ENCODE assay signal across 1 cellular context in the genomic region with DNA sequence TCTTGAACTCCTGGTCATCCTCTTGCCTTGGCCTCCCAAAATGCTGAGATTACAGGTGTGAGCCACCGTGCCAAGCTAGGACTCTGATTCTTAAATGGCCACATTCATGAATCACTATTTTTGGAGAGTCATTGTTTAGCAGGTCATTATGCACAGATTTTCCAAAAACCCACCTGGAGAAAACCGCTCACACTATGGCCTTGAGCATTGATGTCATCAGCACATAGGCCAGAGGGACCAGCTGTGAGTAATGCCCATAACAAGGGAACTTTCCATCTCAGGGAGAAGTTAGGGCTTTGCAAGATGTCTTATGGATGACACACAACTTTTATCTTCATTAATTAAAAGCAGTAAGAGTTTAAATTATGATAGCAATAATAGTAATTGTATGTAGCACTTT.
TF ChIP-seq lines count a peak whose summit lies in the region.

No MANE protein-coding gene starts in this region.

TF ChIP-seq in IMR-90, 13 proteins besides CTCF, POLR2A, EP300 and RAD21:
- TF ChIP-seq, protein P1, sequence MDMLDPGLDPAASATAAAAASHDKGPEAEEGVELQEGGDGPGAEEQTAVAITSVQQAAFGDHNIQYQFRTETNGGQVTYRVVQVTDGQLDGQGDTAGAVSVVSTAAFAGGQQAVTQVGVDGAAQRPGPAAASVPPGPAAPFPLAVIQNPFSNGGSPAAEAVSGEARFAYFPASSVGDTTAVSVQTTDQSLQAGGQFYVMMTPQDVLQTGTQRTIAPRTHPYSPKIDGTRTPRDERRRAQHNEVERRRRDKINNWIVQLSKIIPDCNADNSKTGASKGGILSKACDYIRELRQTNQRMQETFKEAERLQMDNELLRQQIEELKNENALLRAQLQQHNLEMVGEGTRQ (IDR thresholded peaks at IDR 0.05; ENCODE audit: low read depth, low read length): no peak
- no peak for TF ChIP-seq CEBPB (IDR thresholded peaks at IDR 0.05; ENCODE audit: low read depth, low read length)
- TF ChIP-seq BHLHE40 (IDR thresholded peaks at IDR 0.05; ENCODE audit: low read depth, low read length): no peak
- TF ChIP-seq CHD1 (IDR thresholded peaks at IDR 0.05; ENCODE audit: low read depth, low read length): no peak
- no peak for TF ChIP-seq NFE2L2 (IDR thresholded peaks at IDR 0.05; ENCODE audit: low read depth, low read length)
- TF ChIP-seq MAZ (IDR thresholded peaks at IDR 0.05; ENCODE audit: borderline replicate concordance, low read depth, low read length): no peak
- no peak for TF ChIP-seq MXI1 (IDR thresholded peaks at IDR 0.05; ENCODE audit: borderline replicate concordance, low read depth, low read length)
- TF ChIP-seq MAFK (IDR thresholded peaks at IDR 0.05; ENCODE audit: low read depth, low read length): no peak
- no peak for TF ChIP-seq RCOR1 (IDR thresholded peaks at IDR 0.05; ENCODE audit: insufficient replicate concordance, low read length)
- TF ChIP-seq FOS (IDR thresholded peaks at IDR 0.05; ENCODE audit: low read depth, low read length): no peak
- TF ChIP-seq SMC3 (IDR thresholded peaks at IDR 0.05; ENCODE audit: low read depth, low read length): no peak
- no peak for TF ChIP-seq RFX5 (IDR thresholded peaks at IDR 0.05; ENCODE audit: low read depth, low read length)
- TF ChIP-seq, protein P2, sequence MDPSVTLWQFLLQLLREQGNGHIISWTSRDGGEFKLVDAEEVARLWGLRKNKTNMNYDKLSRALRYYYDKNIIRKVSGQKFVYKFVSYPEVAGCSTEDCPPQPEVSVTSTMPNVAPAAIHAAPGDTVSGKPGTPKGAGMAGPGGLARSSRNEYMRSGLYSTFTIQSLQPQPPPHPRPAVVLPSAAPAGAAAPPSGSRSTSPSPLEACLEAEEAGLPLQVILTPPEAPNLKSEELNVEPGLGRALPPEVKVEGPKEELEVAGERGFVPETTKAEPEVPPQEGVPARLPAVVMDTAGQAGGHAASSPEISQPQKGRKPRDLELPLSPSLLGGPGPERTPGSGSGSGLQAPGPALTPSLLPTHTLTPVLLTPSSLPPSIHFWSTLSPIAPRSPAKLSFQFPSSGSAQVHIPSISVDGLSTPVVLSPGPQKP (IDR thresholded peaks at IDR 0.05; ENCODE audit: borderline replicate concordance, low read depth, low read length): no peak
